33 cellular contexts compared by ENCODE assay signal in the genomic region with DNA sequence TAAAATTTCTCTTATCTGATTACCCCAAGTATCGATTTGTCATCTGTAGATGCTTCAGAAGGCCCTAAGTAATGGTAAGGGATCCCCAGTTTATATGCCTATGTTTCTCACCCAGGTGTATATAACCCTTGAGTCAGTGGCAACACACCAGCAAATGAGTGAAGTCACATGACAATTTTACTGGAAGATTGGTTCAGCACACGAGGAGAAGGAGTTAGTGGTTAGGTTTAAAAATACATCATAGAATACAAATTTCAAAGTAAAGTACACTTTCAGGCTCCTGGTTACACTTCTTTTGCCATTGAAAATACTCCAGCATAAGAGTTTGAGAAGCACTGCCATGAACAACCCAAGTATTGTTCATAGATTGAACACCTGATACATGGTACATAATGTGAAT. TPM values are rescaled to one million over a fixed set of nuclear protein-coding genes. Genes with fewer than 3 reads are reported as not detected.
DNase-seq lines count a peak whose midpoint lies in the region; ATAC-seq, FAIRE-seq and TF ChIP-seq lines count a peak whose summit lies in the region.
"Had no signal": no experiment of that assay in that cellular context is flagged by ENCODE, and none has a peak within 500 bp of the region (broad histone marks: within the 10 kb centered on the region; RNA-seq: fewer than 3 reads in every experiment).

No MANE protein-coding gene starts in this region.

- H3F3A ChIP-seq in MM.1S (ENCODE audit: insufficient read depth, low read length), result no peaks in the 10 kb centered on the region; the same call in 1 of the 2 replicates

- H3K36me3 ChIP-seq in HCT116 (ENCODE audit: control insufficient read depth in 1 of 2, insufficient read depth in 2 of 2, low read length in 2 of 2), result no peaks in the 10 kb centered on the region
- no peaks in the 10 kb centered on the region for H3K36me3 ChIP-seq in MM.1S (replicated peaks; ENCODE audit: insufficient read depth, low read length)
- no peaks in the 10 kb centered on the region for H3K36me3 ChIP-seq in K562 (ENCODE audit: control insufficient read depth, insufficient read depth, low read length)
- H3K36me3 ChIP-seq: BE2C; BLaER1; BLaER1 treated with 17β-estradiol and CSF1 and Interleukin-3, amounts not matched to agents 10 nM and 100 nM had no signal

- no peak for TF ChIP-seq RAD21 in HCT116 (IDR thresholded peaks at IDR 0.05; ENCODE audit: low read depth)
- no peak for TF ChIP-seq RAD21 in K562 (CRISPR knock-in tag; conservative IDR thresholded peaks at IDR 0.05 in 1 of 2, IDR thresholded peaks at IDR 0.05 in 1 of 2)

- H3K9ac ChIP-seq in HCT116 (ENCODE audit: low read length) (no peak overlapping the region), MM.1S (ENCODE audit: low read length) (no peak overlapping the region), K562 (ENCODE audit: insufficient read depth in 1 of 2, low read depth in 2 of 2, low read length in 2 of 2) (no peak overlapping the region)
- H3K9ac ChIP-seq: BLaER1; BLaER1 treated with 17β-estradiol and CSF1 and Interleukin-3, amounts not matched to agents 10 nM and 100 nM had no signal

- H2AFZ ChIP-seq in HCT116 (ENCODE audit: low read depth, low read length, poor library complexity, severe bottlenecking) (peak overlapping the region; percentile 2), MM.1S (ENCODE audit: low read length) (no peak overlapping the region), K562 (ENCODE audit: low read depth, low read length) (no peak overlapping the region)

- H3K79me2 ChIP-seq in HCT116 (ENCODE audit: insufficient read depth, low read length), result no peaks in the 10 kb centered on the region
- no peaks in the 10 kb centered on the region for H3K79me2 ChIP-seq in MM.1S (ENCODE audit: low read length)
- no peaks in the 10 kb centered on the region for H3K79me2 ChIP-seq in K562 (ENCODE audit: control insufficient read depth, insufficient read depth, low read length)

- RAD21 ChIA-PET in HCT116 (lab: Charles Lee; ENCODE audit: low non-redundant PET in 1 of 2, low total read pairs in 2 of 2, uncharacterized antibody in 2 of 2, unreplicated experiment in 2 of 2), result no interaction called here

- CTCF ChIA-PET in HCT116 (lab: Charles Lee), result no interaction called here
- CTCF ChIA-PET in K562 (lab: Yijun Ruan, JAX; ENCODE audit: low intra/inter-chr PET ratio), result no interaction called here

- H3K4me1 ChIP-seq in HCT116 (ENCODE audit: control insufficient read depth in 1 of 2, insufficient read depth in 2 of 2, low read length in 2 of 2) (peaks cover 10 to 31% of the 10 kb centered on the region in 2 experiments), MM.1S (ENCODE audit: low read length) (peaks cover 21% of the 10 kb centered on the region), K562 (replicated peaks in 1 of 2; ENCODE audit: control insufficient read depth in 2 of 2, insufficient read depth in 2 of 2, low read length in 2 of 2) (peaks cover 0 to 5% of the 10 kb centered on the region in 2 experiments; a peak in 1 of 5 replicates)
- H3K4me1 ChIP-seq: BE2C, BLaER1, Caco-2 had no signal

- H3K4me2 ChIP-seq in HCT116 (ENCODE audit: low read length) (no peak overlapping the region), MM.1S (ENCODE audit: low read depth, low read length) (no peak overlapping the region), K562 (ENCODE audit: insufficient read depth, low read length) (no peak overlapping the region)
- H3K4me2 ChIP-seq: A549; BLaER1; BLaER1 treated with 17β-estradiol and CSF1 and Interleukin-3, amounts not matched to agents 10 nM and 100 nM had no signal

- BruUV-seq in HCT116 (replicated peaks; lab: Mats Ljungman, UMichigan) (no TSS peak), K562 (replicated peaks; lab: Mats Ljungman, UMichigan) (no TSS peak)

- H3K4me3 ChIP-seq in HCT116 (replicated peaks in 1 of 2; ENCODE audit: low read depth in 1 of 2, low read length in 2 of 2), result no peak overlapping the region
- no peak overlapping the region for H3K4me3 ChIP-seq in MM.1S (ENCODE audit: low read length)
- H3K4me3 ChIP-seq in K562, result no peak overlapping the region
- H3K4me3 ChIP-seq: A549; BLaER1; BLaER1 treated with 17β-estradiol and CSF1 and Interleukin-3, amounts not matched to agents 10 nM and 100 nM had no signal

- 4% methylated on average over 2 of the region's 2 CpGs for WGBS in K562 (ENCODE audit: insufficient coverage, low coverage, missing lambda C conversion rate)

- no peaks in the 10 kb centered on the region for H3K9me3 ChIP-seq in HCT116 (ENCODE audit: control insufficient read depth in 1 of 2, insufficient read depth in 1 of 2, low read depth in 1 of 2, low read length in 2 of 2)
- no peaks in the 10 kb centered on the region for H3K9me3 ChIP-seq in MM.1S (replicated peaks; ENCODE audit: insufficient read depth, low read length)
- 0 out of 2 replicates have a peak, but pooled peaks cover 2% of the 10 kb centered on the region for H3K9me3 ChIP-seq in K562 (replicated peaks; ENCODE audit: control insufficient read depth, insufficient read depth, low read depth, low read length)
- H3K9me3 ChIP-seq: A549; BE2C; BLaER1; BLaER1 treated with 17β-estradiol and CSF1 and Interleukin-3, amounts not matched to agents 10 nM and 100 nM; Caco-2 had no signal

- DNase-seq in HCT116 (ENCODE audit: low read depth, low spot score), result no peak
- DNase-seq in MM.1S, result peak; percentile 53
- no peak for DNase-seq in K562 (ENCODE audit: extremely low read depth in 1 of 4, low spot score in 3 of 4)
- no peak for DNase-seq in SW480 (ENCODE audit: low spot score)
- DNase-seq: 8988T; ACHN; AML-193; BE2C; C1 segment of cervical spinal cord; Caco-2; Calu3; CD4-positive, alpha-beta memory T cell; CD4-positive, alpha-beta T cell; CD4-positive, CD25-positive, alpha-beta regulatory T cell; CD8-positive, alpha-beta memory T cell; CD8-positive, alpha-beta T cell; COR-L47; DMS 273 treated with DMSO at 0.1 percent for 48 hours; DMS153; DMS53; DMS79; DMS79 treated with DMSO at 0.1 percent for 48 hours; DND-41; EL had no signal

- H3K9me2 ChIP-seq in HCT116 (ENCODE audit: insufficient read depth) (no peaks in the 10 kb centered on the region), MM.1S (replicated peaks; ENCODE audit: insufficient read depth, low read length) (no peaks in the 10 kb centered on the region)

- in situ Hi-C loops in K562 (cut with MboI), result no loop called here

- ATAC-seq in HCT116 (no peak), K562 (no peak), GM19351 (IDR thresholded peaks at IDR 0.05; ENCODE audit: unreplicated experiment) (no peak), HG03521 (IDR thresholded peaks at IDR 0.05; ENCODE audit: unreplicated experiment) (no peak)
- ATAC-seq: A549; CD8-positive, alpha-beta T cell had no signal

- POLR2A ChIA-PET in HCT116 (lab: Charles Lee) (no interaction called here), K562 (lab: Yijun Ruan, JAX) (interaction anchor here (1.1 kb wide), 1 partner anchor 90 kb away, joined by 3 read pairs; no protein-coding TSS in a partner anchor)

- TF ChIP-seq CTCF in HCT116 (IDR thresholded peaks at IDR 0.05 in 2 of 3, conservative IDR thresholded peaks at IDR 0.05 in 1 of 3; ENCODE audit: borderline replicate concordance in 1 of 3, insufficient read depth in 1 of 3, low read depth in 2 of 3, low read length in 2 of 3) (no peak), MM.1S (IDR thresholded peaks at IDR 0.05; ENCODE audit: low read length) (no peak), K562 (IDR thresholded peaks at IDR 0.05 in 2 of 3, conservative IDR thresholded peaks at IDR 0.05 in 1 of 3; ENCODE audit: insufficient read depth in 2 of 3, low read depth in 1 of 3, low read length in 3 of 3) (no peak)

- H3K27ac ChIP-seq in HCT116 (ENCODE audit: low read depth, low read length), result no peak overlapping the region
- peak overlapping the region; percentile 5; the same call in 1 of the 2 replicates for H3K27ac ChIP-seq in MM.1S (ENCODE audit: low read length)
- H3K27ac ChIP-seq in K562 (ENCODE audit: extremely low read depth, low read depth, low read length), result no peak overlapping the region
- H3K27ac ChIP-seq: 22Rv1; A549; BLaER1; BLaER1 treated with 17β-estradiol and CSF1 and Interleukin-3, amounts not matched to agents 10 nM and 100 nM; C4-2B had no signal

- TF ChIP-seq POLR2A in HCT116 (IDR thresholded peaks at IDR 0.05; ENCODE audit: borderline replicate concordance, extremely low read depth, insufficient read depth, insufficient read length), result no peak
- TF ChIP-seq POLR2A in K562 (conservative IDR thresholded peaks at IDR 0.05), result no peak

- no peaks in the 10 kb centered on the region for H3K9me1 ChIP-seq in K562 (ENCODE audit: control insufficient read depth, insufficient read depth, low read length)

- H4K20me1 ChIP-seq in HCT116 (ENCODE audit: insufficient read depth) (no peaks in the 10 kb centered on the region), MM.1S (ENCODE audit: insufficient read depth, low read length) (no peaks in the 10 kb centered on the region), K562 (replicated peaks; ENCODE audit: control insufficient read depth, insufficient read depth, low read length) (no peaks in the 10 kb centered on the region)
- H4K20me1 ChIP-seq: BLaER1; BLaER1 treated with 17β-estradiol and CSF1 and Interleukin-3, amounts not matched to agents 10 nM and 100 nM had no signal

- intact Hi-C loops in HCT116 (cut with micrococcal nuclease), result no loop called here
- intact Hi-C loops in K562 (cut with micrococcal nuclease), result no loop called here

- H3K27me3 ChIP-seq in HCT116 (ENCODE audit: insufficient read depth, low read length), result no peaks in the 10 kb centered on the region
- H3K27me3 ChIP-seq in MM.1S (replicated peaks; ENCODE audit: insufficient read depth, low read length), result no peaks in the 10 kb centered on the region
- H3K27me3 ChIP-seq in K562 (ENCODE audit: control insufficient read depth in 2 of 2, insufficient read depth in 2 of 2, low read length in 2 of 2), result peaks cover 18 to 26% of the 10 kb centered on the region in 2 experiments
- H3K27me3 ChIP-seq: BLaER1; BLaER1 treated with 17β-estradiol and CSF1 and Interleukin-3, amounts not matched to agents 10 nM and 100 nM had no signal

- no peak for FAIRE-seq in K562 (lab: Jason Lieb, UNC)
- FAIRE-seq: A204.1, A549, D721Med had no signal

- TF ChIP-seq EP300 in K562 (IDR thresholded peaks at IDR 0.05; ENCODE audit: low read length), result no peak

RNA-seq across cellular contexts. Expression of gene CAPZA2, which starts 29.7 kb away (rescaled TPM):
- total RNA-seq in HCT116 (2021; ENCODE audit: unreplicated experiment), result 135 TPM
- polyA plus RNA-seq in HCT116 (2012), result 32.2 and 45.0 TPM in 2 replicates
- total RNA-seq in K562 (2011; cell fraction: chromatin; rRNA removed; ENCODE audit: low replicate concordance), result 58.2 and 174 TPM in 2 replicates
- total RNA-seq in K562 (2011; cell fraction: nucleolus; rRNA removed), result 23.0 and 40.7 TPM in 2 replicates
- total RNA-seq in K562 (2011; cell fraction: nucleoplasm; rRNA removed), result 108 and 223 TPM in 2 replicates
- total RNA-seq in K562 (2014; rRNA removed), result 61.4 and 67.0 TPM in 2 replicates
- total RNA-seq in K562 (2014; rRNA removed; fragmentation: Illumina TruSeq; extraction: Trizol), result 181 and 229 TPM in 2 replicates
- 136 and 157 TPM in 2 replicates for total RNA-seq in K562 (2015; rRNA removed; fragmentation: Illumina TruSeq; extraction: Trizol)
- 176 and 192 TPM in 2 replicates for total RNA-seq in K562 (2021)
- 103 and 186 TPM in 2 replicates for polyA plus RNA-seq in K562 (2011; rRNA removed)
- polyA plus RNA-seq in K562 (2011; cell fraction: cytosol; rRNA removed), result 14.9 and 28.2 TPM in 2 replicates
- polyA plus RNA-seq in K562 (2011; cell fraction: nucleus; rRNA removed), result 25.5 and 44.4 TPM in 2 replicates
- polyA plus RNA-seq in K562 (2012), result 85.9 and 97.2 TPM in 2 replicates
- 149 and 156 TPM in 2 replicates for polyA plus RNA-seq in K562 (2014; fragmentation: Illumina TruSeq; extraction: Trizol)
- polyA plus RNA-seq in K562 (2014; fragmentation: Nextera tagmentation; extraction: Ambion mirVana), result 100 to 1,000 TPM; 352 to 524 TPM
- 93.3 and 121 TPM in 2 replicates for polyA plus RNA-seq in K562 (2014; rRNA removed)
- polyA minus RNA-seq in K562 (2011; rRNA and poly(A)+ RNA removed), result 174 and 178 TPM in 2 replicates
- polyA minus RNA-seq in K562 (2011; cell fraction: cytosol; rRNA and poly(A)+ RNA removed), result 46.7 and 58.6 TPM in 2 replicates
- 55.1 and 81.4 TPM in 2 replicates for polyA minus RNA-seq in K562 (2011; cell fraction: nucleus; rRNA and poly(A)+ RNA removed)
